32 cellular contexts compared by ENCODE assay signal in the genomic region with DNA sequence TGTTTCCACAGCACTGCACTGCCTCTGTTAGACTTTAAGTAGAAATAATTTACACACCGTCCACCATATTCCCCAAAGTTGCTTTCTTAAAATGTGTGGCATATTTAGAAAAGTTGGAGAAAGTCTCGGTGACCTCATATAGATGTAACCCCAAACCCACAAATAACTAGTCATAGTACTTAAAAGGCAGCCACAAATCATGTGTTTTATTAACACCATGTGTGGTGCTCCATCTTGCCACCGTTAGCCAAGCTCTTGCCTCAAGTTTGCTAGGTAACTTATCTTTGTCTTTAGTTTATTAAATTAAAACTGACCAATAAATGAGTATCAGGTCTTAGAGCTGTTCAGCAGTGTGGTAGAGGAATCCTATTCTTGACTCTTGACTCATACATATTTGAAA.
"Had no signal": no experiment of that assay in that cellular context is flagged by ENCODE, and none has a peak within 500 bp of the region (broad histone marks: within the 10 kb centered on the region; RNA-seq: fewer than 3 reads in every experiment).

No MANE protein-coding gene starts in this region.

- H3K9me3 Mint-ChIP-seq: immature natural killer cell had no signal

- H3K4me3 Mint-ChIP-seq: activated CD4-positive, alpha-beta T cell treated with anti-CD3 and anti-CD28 coated beads for 36 hours; activated naive CD8-positive, alpha-beta T cell; activated T-cell treated with anti-CD3 and anti-CD28 coated beads, Interleukin-2, amount 50 U/mL, for 4 hours; central memory CD8-positive, alpha-beta T cell; immature natural killer cell; stimulated activated effector memory CD8-positive, alpha-beta T cell treated with anti-CD3 and anti-CD28 coated beads, Interleukin-12 subunit alpha, Interleukin-12 subunit beta, amount 100 ng/mL, for 72 hours; WTC11 had no signal

- H3K27ac ChIP-seq: adrenal gland, ascending aorta, breast epithelium, colonic mucosa, dorsolateral prefrontal cortex, esophagus muscularis mucosa, hepatocyte, lower lobe of right lung, parathyroid adenoma, skin epidermis, testis, uterus had no signal

- ATAC-seq: activated CD4-positive, alpha-beta T cell treated with anti-CD3 and anti-CD28 coated beads for 36 hours; activated T-cell treated with anti-CD3 and anti-CD28 coated beads, Interleukin-2, amount 50 U/mL, for 4 hours; left lobe of liver; lower lobe of right lung; mucosa of descending colon; right cardiac atrium; stimulated activated effector memory CD8-positive, alpha-beta T cell treated with anti-CD3 and anti-CD28 coated beads, Interleukin-12 subunit alpha, Interleukin-12 subunit beta, amount 100 ng/mL, for 72 hours; WTC11 had no signal

- H3K4me1 ChIP-seq: adrenal gland, ascending aorta, breast epithelium, colonic mucosa, lower lobe of right lung, testis, uterus had no signal

- H3K27ac Mint-ChIP-seq: activated CD4-positive, alpha-beta T cell treated with anti-CD3 and anti-CD28 coated beads for 36 hours; activated naive CD8-positive, alpha-beta T cell; activated T-helper 2 cell treated with anti-CD3 and anti-CD28 coated beads, Interferon-gamma antibody, Interleukin-2, Interleukin-4, amounts not matched to agents 10 μg/mL and 5 μg/mL and 100 μg/mL, durations not matched to agents 14 hours and 24 hours and 36 hours; immature natural killer cell; stimulated activated effector memory CD8-positive, alpha-beta T cell treated with anti-CD3 and anti-CD28 coated beads, Interleukin-12 subunit alpha, Interleukin-12 subunit beta, amount 100 ng/mL, for 72 hours; WTC11 had no signal

- H3K27me3 ChIP-seq: adrenal gland, ascending aorta, breast epithelium, colonic mucosa, dorsolateral prefrontal cortex, esophagus muscularis mucosa, hepatocyte, testis, uterus had no signal

- H3K4me3 ChIP-seq: adrenal gland, ascending aorta, breast epithelium, colonic mucosa, dorsolateral prefrontal cortex, esophagus muscularis mucosa, hepatocyte, lower lobe of right lung, mucosa of descending colon, skin epidermis, testis, uterus had no signal

- H3K9me3 ChIP-seq: adrenal gland, ascending aorta, breast epithelium, colonic mucosa, esophagus muscularis mucosa, lower lobe of right lung, mucosa of descending colon, testis, uterus had no signal

- H3K27me3 Mint-ChIP-seq: activated CD4-positive, alpha-beta T cell treated with anti-CD3 and anti-CD28 coated beads for 36 hours; activated naive CD8-positive, alpha-beta T cell had no signal

- H3K36me3 Mint-ChIP-seq: immature natural killer cell; stimulated activated effector memory CD8-positive, alpha-beta T cell treated with anti-CD3 and anti-CD28 coated beads, Interleukin-12 subunit alpha, Interleukin-12 subunit beta, amount 100 ng/mL, for 72 hours had no signal

- DNase-seq: activated CD4-positive, alpha-beta T cell treated with anti-CD3 and anti-CD28 coated beads for 36 hours; activated CD4-positive, alpha-beta T cell treated with anti-CD3 and anti-CD28 coated beads, Interleukin-2, amount 50 U/mL, for 4 hours; activated CD8-positive, alpha-beta memory T cell treated with anti-CD3 and anti-CD28 coated beads, Interleukin-2, amount 50 U/mL, for 48 hours; activated naive CD4-positive, alpha-beta T cell; activated T-cell treated with anti-CD3 and anti-CD28 coated beads, Interleukin-2, amount 50 U/mL, for 4 hours; adrenal gland; colonic mucosa; dorsolateral prefrontal cortex; foreskin melanocyte; glutamatergic neuron; immature natural killer cell; lower lobe of right lung; mesendoderm; mucosa of descending colon; nucleus accumbens; right cardiac atrium; stimulated activated CD4-positive, alpha-beta T cell treated with anti-CD3 and anti-CD28 coated beads, Interleukin-2, amount 100 ng/mL, for 24 hours; testis; trophoblast cell; uterus had no signal

- H3K36me3 ChIP-seq: adrenal gland, ascending aorta, breast epithelium, colonic mucosa, esophagus muscularis mucosa, lower lobe of right lung, uterus had no signal

- H3K4me1 Mint-ChIP-seq: central memory CD8-positive, alpha-beta T cell; immature natural killer cell; stimulated activated effector memory CD8-positive, alpha-beta T cell treated with anti-CD3 and anti-CD28 coated beads, Interleukin-12 subunit alpha, Interleukin-12 subunit beta, amount 100 ng/mL, for 72 hours had no signal
